Comparison of ENCODE assay signal across 24 cellular contexts in genomic region chr1:60470231-60470630, GRCh38.
DNase-seq lines count a peak whose midpoint lies in the region; TF ChIP-seq lines count a peak whose summit lies in the region.
"Had no signal": no experiment of that assay in that cellular context is flagged by ENCODE, and none has a peak within 500 bp of the region (broad histone marks: within the 10 kb centered on the region; RNA-seq: fewer than 3 reads in every experiment).

No MANE protein-coding gene starts in this region.

- H3K4me3 ChIP-seq in astrocyte of the spinal cord (ENCODE audit: low read depth, low read length) (no peak overlapping the region), fibroblast of pulmonary artery (replicated peaks; ENCODE audit: low read depth, low read length) (no peak overlapping the region)
- H3K4me3 ChIP-seq: BLaER1, GM23248, SK-N-MC had no signal

- in situ Hi-C loops in astrocyte of the spinal cord (cut with HindIII; ENCODE audit: low sequenced_read_pairs): no loop called here

- no peak for TF ChIP-seq CTCF in astrocyte of the spinal cord (IDR thresholded peaks at IDR 0.05; ENCODE audit: low read depth, low read length)
- TF ChIP-seq CTCF in fibroblast of pulmonary artery (IDR thresholded peaks at IDR 0.05; ENCODE audit: low read length, missing control alignments): no peak

- DNase-seq in astrocyte of the spinal cord (ENCODE audit: low read depth, low spot score) (peak; percentile 20), fibroblast of pulmonary artery (ENCODE audit: low read depth) (peak; percentile 48), non-pigmented ciliary epithelial cell (ENCODE audit: low read depth) (peak; percentile 10), NCI-H345 treated with DMSO at 0.1 percent for 48 hours (lab: John Stamatoyannopoulos, UW; ENCODE audit: unreplicated experiment) (no peak), CD1c-positive myeloid dendritic cell (ENCODE audit: extremely low spot score) (no peak), MV-4-11 (lab: John Stamatoyannopoulos, UW) (no peak), cerebellar nuclear complex (lab: John Stamatoyannopoulos, UW) (no peak)
- DNase-seq: ACHN; Caco-2; CD4-positive, alpha-beta memory T cell; DMS 273 treated with DMSO at 0.1 percent for 48 hours; DND-41; GM23248; H9; NCI-H1092 treated with DMSO at 0.1 percent for 48 hours; NCI-H1436 treated with DMSO at 0.1 percent for 48 hours; NCI-H1930; NCI-H2227 treated with DMSO at 0.1 percent for 48 hours; NCI-H524; NCI-H774; NK-92 treated with Interleukin-12 subunit alpha and Interleukin-12 subunit beta, amount 100 ng/mL, for 24 hours; SHP77 treated with DMSO at 0.1 percent for 48 hours had no signal

Comparison
In these comparisons a context has a peak if more than half of its experiments do, and no peak if none do; other contexts are left out.
1. DNase-seq: peak in astrocyte of the spinal cord (single experiment), fibroblast of pulmonary artery (single experiment) and non-pigmented ciliary epithelial cell (single experiment); none in NCI-H345 treated with DMSO at 0.1 percent for 48 hours (single experiment), CD1c-positive myeloid dendritic cell (single experiment), MV-4-11 (single experiment) and cerebellar nuclear complex (0 of 2).